1 cellular context compared by ENCODE assay signal in genomic region chr11:75812542-75813040, GRCh38.
TF ChIP-seq lines count a peak whose summit lies in the region.

No MANE protein-coding gene starts in this region.

TF ChIP-seq in HepG2, 621 proteins besides CTCF, POLR2A, EP300 and RAD21 (continued from another document):
- no peak for TF ChIP-seq GRHL1 (CRISPR knock-in tag; conservative IDR thresholded peaks at IDR 0.05)
- TF ChIP-seq ZMYM3 (CRISPR knock-in tag; IDR thresholded peaks at IDR 0.05): peak; percentile 65; the same call in 1 of the 2 replicates
- no peak for TF ChIP-seq MEIS1 (CRISPR knock-in tag; IDR thresholded peaks at IDR 0.05; ENCODE audit: borderline replicate concordance)
- no peak; the same call in 1 of the 2 replicates for TF ChIP-seq LCORL (IDR thresholded peaks at IDR 0.05)
- peak; percentile 67; the same call in 1 of the 2 replicates for TF ChIP-seq LCORL (CRISPR knock-in tag; IDR thresholded peaks at IDR 0.05)
- peak; percentile 62; the same call in 1 of the 2 replicates for TF ChIP-seq DRAP1 (CRISPR knock-in tag; IDR thresholded peaks at IDR 0.05)
- peak; percentile 95 for TF ChIP-seq ZNF770 (CRISPR knock-in tag; IDR thresholded peaks at IDR 0.05)
- no peak for TF ChIP-seq PCBP2 (optimal IDR thresholded peaks at IDR 0.05; ENCODE audit: low read depth, low read length, poor library complexity, severe bottlenecking)
- no peak for TF ChIP-seq CSRNP1 (CRISPR knock-in tag; IDR thresholded peaks at IDR 0.05)
